12 cellular contexts compared by ENCODE assay signal in genomic region chr14:61543946-61544345, GRCh38.
DNase-seq lines count a peak whose midpoint lies in the region; ATAC-seq, FAIRE-seq and TF ChIP-seq lines count a peak whose summit lies in the region.
"Had no signal": no experiment of that assay in that cellular context is flagged by ENCODE, and none has a peak within 500 bp of the region (broad histone marks: within the 10 kb centered on the region; RNA-seq: fewer than 3 reads in every experiment).

No MANE protein-coding gene starts in this region.

- no peak for ATAC-seq in CD4-positive, alpha-beta T cell (ENCODE audit: poor library complexity)
- no peak for ATAC-seq in HG03097 (IDR thresholded peaks at IDR 0.05; ENCODE audit: low FRiP score, unreplicated experiment)

- DNase-seq in CD4-positive, alpha-beta T cell: no peak
- peak; percentile 34 for DNase-seq in activated CD8-positive, alpha-beta memory T cell treated with anti-CD3 and anti-CD28 coated beads, Interleukin-2, amount 50 U/mL, for 48 hours
- DNase-seq in islet precursor cell (peak; percentile 32), middle frontal gyrus (ENCODE audit: extremely low spot score, low spot score) (no peak), small intestine (no peak)
- DNase-seq in activated T-cell treated with anti-CD3 and anti-CD28 coated beads, Interleukin-2, amount 50 U/mL, for 48 hours: no peak
- DNase-seq: activated CD4-positive, alpha-beta T cell treated with anti-CD3 and anti-CD28 coated beads, Interleukin-2, amount 50 U/mL, for 4 hours; spleen; SW 1271 had no signal

- H3K27me3 Mint-ChIP-seq in CD4-positive, alpha-beta T cell: no peaks in the 10 kb centered on the region

- peak overlapping the region; percentile 72 for H3K27ac Mint-ChIP-seq in CD4-positive, alpha-beta T cell

- no peak for FAIRE-seq in small intestine (lab: Jason Lieb, UNC)

- H3K9me3 Mint-ChIP-seq in CD4-positive, alpha-beta T cell: no peaks in the 10 kb centered on the region

- peaks cover 100% of the 10 kb centered on the region for H3K36me3 Mint-ChIP-seq in CD4-positive, alpha-beta T cell (ENCODE audit: low read depth)

- POLR2A ChIA-PET in CD4-positive, alpha-beta T cell (lab: Charles Lee): interaction anchor here (0.7 to 0.8 kb wide), 2 partner anchors 10 to 16 kb away, joined by 3 read pairs; no protein-coding TSS in a partner anchor

- no peaks in the 10 kb centered on the region for H3K9me3 ChIP-seq in CD4-positive, alpha-beta T cell (ENCODE audit: control insufficient read depth, low read length)
- H3K9me3 ChIP-seq in skeletal muscle tissue (ENCODE audit: control insufficient read depth in 3 of 3, low read length in 3 of 3) (no peaks in the 10 kb centered on the region), small intestine (ENCODE audit: control insufficient read depth, low read depth) (no peaks in the 10 kb centered on the region)
- H3K9me3 ChIP-seq: spleen had no signal

- TF ChIP-seq CTCF in CD4-positive, alpha-beta T cell (IDR thresholded peaks at IDR 0.05): no peak

- peaks cover 26% of the 10 kb centered on the region for H3K4me1 Mint-ChIP-seq in CD4-positive, alpha-beta T cell (ENCODE audit: low read depth)

- H3K4me1 ChIP-seq in skeletal muscle tissue (ENCODE audit: control insufficient read depth in 3 of 3, insufficient read depth in 3 of 3, low read length in 3 of 3) (peaks cover 36 to 53% (median 37%) of the 10 kb centered on the region in 3 donors), small intestine (ENCODE audit: control insufficient read depth in 2 of 2, insufficient read depth in 1 of 2, low read depth in 1 of 2, low read length in 1 of 2) (peaks cover 0 to 6% of the 10 kb centered on the region in 2 donors)

- no peak overlapping the region for H3K9ac ChIP-seq in skeletal muscle tissue (ENCODE audit: low read depth in 1 of 3, low read length in 3 of 3)

- CTCF ChIA-PET in CD4-positive, alpha-beta T cell (lab: Charles Lee): no interaction called here

- no peak overlapping the region for H3K27ac ChIP-seq in CD4-positive, alpha-beta T cell (ENCODE audit: low read depth, low read length)
- peak overlapping the region; percentile 54 for H3K27ac ChIP-seq in skeletal muscle tissue (ENCODE audit: low read depth, low read length)
- peak overlapping the region in 1 of 2 donors; percentile 77 for H3K27ac ChIP-seq in small intestine (ENCODE audit: low read depth in 1 of 2, low read length in 1 of 2)

- 84 to 88% (median 87%) methylated on average over 7 of the region's 7 CpGs for whole genome bisulfite sequencing in small intestine, 3 donors

- H3K27me3 ChIP-seq in CD4-positive, alpha-beta T cell (ENCODE audit: control insufficient read depth, insufficient read depth, low read length): no peaks in the 10 kb centered on the region
- H3K27me3 ChIP-seq in skeletal muscle tissue (ENCODE audit: control insufficient read depth in 3 of 3, insufficient read depth in 3 of 3, low read length in 3 of 3) (no peaks in the 10 kb centered on the region), small intestine (ENCODE audit: control insufficient read depth in 2 of 2, insufficient read depth in 2 of 2, low read length in 2 of 2) (no peaks in the 10 kb centered on the region)
- H3K27me3 ChIP-seq: spleen had no signal

- peaks cover 0 to under 1% (median 0%) of the 10 kb centered on the region in 3 donors for H3K36me3 ChIP-seq in skeletal muscle tissue (ENCODE audit: control insufficient read depth in 3 of 3, insufficient read depth in 3 of 3, low read length in 3 of 3)
- H3K36me3 ChIP-seq in small intestine (ENCODE audit: control insufficient read depth in 2 of 2, insufficient read depth in 2 of 2, low read length in 2 of 2): peaks cover 0 to 7% of the 10 kb centered on the region in 2 donors

- H3K4me3 Mint-ChIP-seq in CD4-positive, alpha-beta T cell: no peak overlapping the region
- H3K4me3 Mint-ChIP-seq: CD14-positive monocyte had no signal

- H3K4me3 ChIP-seq in skeletal muscle tissue (ENCODE audit: low read length in 3 of 3) (no peak overlapping the region), small intestine (ENCODE audit: low read depth in 1 of 2, low read length in 2 of 2) (no peak overlapping the region)
- H3K4me3 ChIP-seq: spleen had no signal

- intact Hi-C loops in CD4-positive, alpha-beta T cell (cut with DNase I, micrococcal nuclease): no loop called here

Comparison
In these comparisons a context has a peak if more than half of its experiments do, and no peak if none do; other contexts are left out.
1. DNase-seq: peak in activated CD8-positive, alpha-beta memory T cell treated with anti-CD3 and anti-CD28 coated beads, Interleukin-2, amount 50 U/mL, for 48 hours (single experiment) and islet precursor cell (single experiment); none in CD4-positive, alpha-beta T cell (0 of 10), middle frontal gyrus (single experiment), activated T-cell treated with anti-CD3 and anti-CD28 coated beads, Interleukin-2, amount 50 U/mL, for 48 hours (0 of 2) and small intestine (single experiment).